Comparison of ENCODE assay signal across 1 cellular context in the genomic region with DNA sequence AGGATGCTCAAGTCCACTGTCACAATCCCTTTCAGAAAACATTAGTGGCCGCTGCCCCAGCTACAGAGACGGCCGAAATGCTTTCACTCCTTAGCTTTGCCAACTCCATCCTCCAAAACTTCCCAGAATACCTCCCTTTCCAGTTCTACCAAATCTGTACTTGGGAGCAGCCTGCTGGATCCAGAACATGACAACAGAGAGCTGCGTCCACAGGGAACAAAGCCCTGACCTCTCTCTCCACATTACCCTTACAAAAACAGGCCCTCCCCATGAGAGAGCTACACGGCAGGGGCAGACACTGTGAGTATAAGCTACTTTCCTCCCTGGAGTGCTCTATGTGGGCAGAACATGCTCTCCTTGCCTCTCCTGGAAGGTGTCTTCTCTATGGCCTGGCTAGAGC.
TF ChIP-seq lines count a peak whose summit lies in the region.

No MANE protein-coding gene starts in this region.

TF ChIP-seq in GM23338, 12 proteins besides CTCF, POLR2A, EP300 and RAD21 (continued from another document):
- TF ChIP-seq ZNF462 (CRISPR knock-in tag; IDR thresholded peaks at IDR 0.05) (no peak), JUNB (IDR thresholded peaks at IDR 0.05; ENCODE audit: unreplicated experiment) (no peak), ZNF331 (CRISPR knock-in tag; IDR thresholded peaks at IDR 0.05; ENCODE audit: low read depth) (no peak), POLR2AphosphoS5 (IDR thresholded peaks at IDR 0.05; ENCODE audit: low read depth) (no peak), NANOG (IDR thresholded peaks at IDR 0.05; ENCODE audit: borderline replicate concordance) (no peak), ZNF114 (CRISPR knock-in tag; IDR thresholded peaks at IDR 0.05) (no peak), EZH2 (IDR thresholded peaks at IDR 0.05; ENCODE audit: low read depth, unreplicated experiment) (no peak)
- TF ChIP-seq, protein P1, sequence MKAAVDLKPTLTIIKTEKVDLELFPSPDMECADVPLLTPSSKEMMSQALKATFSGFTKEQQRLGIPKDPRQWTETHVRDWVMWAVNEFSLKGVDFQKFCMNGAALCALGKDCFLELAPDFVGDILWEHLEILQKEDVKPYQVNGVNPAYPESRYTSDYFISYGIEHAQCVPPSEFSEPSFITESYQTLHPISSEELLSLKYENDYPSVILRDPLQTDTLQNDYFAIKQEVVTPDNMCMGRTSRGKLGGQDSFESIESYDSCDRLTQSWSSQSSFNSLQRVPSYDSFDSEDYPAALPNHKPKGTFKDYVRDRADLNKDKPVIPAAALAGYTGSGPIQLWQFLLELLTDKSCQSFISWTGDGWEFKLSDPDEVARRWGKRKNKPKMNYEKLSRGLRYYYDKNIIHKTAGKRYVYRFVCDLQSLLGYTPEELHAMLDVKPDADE (IDR thresholded peaks at IDR 0.05), result no peak
